ENCODE assay signal across 2 cellular contexts in the genomic region with DNA sequence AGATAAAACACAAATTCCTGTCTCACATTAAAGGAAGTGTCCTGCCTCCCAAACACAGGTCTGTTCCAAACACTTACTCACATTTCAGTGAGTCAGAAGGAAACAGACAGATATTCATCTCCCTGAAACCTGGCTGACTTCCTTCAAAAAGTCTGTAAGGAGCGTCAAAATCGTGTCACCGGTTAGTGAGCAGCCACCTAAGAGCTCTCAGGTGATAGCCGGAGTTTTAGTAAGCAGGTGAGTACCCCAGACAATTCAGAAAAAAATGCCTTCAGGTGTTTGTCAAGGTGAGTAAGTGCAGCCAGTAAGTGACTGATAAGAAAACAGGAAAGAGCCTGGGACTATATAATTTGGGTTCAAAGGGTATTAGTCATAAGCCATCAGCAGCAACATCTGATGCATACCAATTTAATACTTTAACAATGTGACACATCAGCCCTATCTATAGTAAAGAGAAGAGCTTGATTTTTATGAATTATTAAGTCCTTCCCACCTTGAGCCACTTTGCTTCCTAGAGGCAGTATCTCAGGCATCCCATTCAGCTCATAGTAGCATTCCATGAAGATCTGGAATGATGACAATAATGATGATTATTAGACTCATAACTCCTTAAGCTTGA.
TF ChIP-seq lines count a peak whose summit lies in the region.

No MANE protein-coding gene starts in this region.

TF ChIP-seq in IMR-90, 13 proteins besides CTCF, POLR2A, EP300 and RAD21:
- TF ChIP-seq FOS (IDR thresholded peaks at IDR 0.05; ENCODE audit: low read depth, low read length): peak; percentile 1; the same call in 1 of the 2 replicates
- no peak for TF ChIP-seq RFX5 (IDR thresholded peaks at IDR 0.05; ENCODE audit: low read depth, low read length)

TF ChIP-seq in K562, 482 proteins besides CTCF, POLR2A, EP300 and RAD21:
- no peak for TF ChIP-seq ELF4 (CRISPR knock-in tag; IDR thresholded peaks at IDR 0.05)
- TF ChIP-seq FOSL1 (tag; conservative IDR thresholded peaks at IDR 0.05): peak; percentile 51; the same call in 1 of the 2 replicates
